ENCODE assay signal across 1 cellular context in the genomic region with DNA sequence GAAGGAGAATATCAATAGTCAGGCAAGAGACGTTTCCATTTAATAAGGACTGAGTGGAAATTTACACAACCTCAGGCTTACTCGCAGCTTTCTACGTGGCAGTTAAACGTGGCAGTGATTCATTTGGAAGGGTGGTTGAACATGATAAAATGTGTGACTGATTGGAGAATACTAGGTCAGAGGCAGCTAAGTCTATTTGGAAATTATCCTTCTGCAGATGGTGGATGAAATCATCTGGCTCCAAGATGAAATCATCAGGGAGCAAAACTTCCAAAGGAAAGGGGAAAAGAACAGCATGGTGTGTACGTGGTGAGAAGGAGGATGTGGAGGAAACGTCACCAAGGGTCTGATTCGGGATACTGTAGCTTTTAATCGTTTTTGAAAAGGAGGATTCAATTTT.
TF ChIP-seq lines count a peak whose summit lies in the region.

No MANE protein-coding gene starts in this region.

TF ChIP-seq in SK-N-SH treated with all-trans-retinoic acid at 6 μM for 48 hours, 23 proteins besides CTCF, POLR2A, EP300 and RAD21 (continued from another document):
- TF ChIP-seq, protein P1, sequence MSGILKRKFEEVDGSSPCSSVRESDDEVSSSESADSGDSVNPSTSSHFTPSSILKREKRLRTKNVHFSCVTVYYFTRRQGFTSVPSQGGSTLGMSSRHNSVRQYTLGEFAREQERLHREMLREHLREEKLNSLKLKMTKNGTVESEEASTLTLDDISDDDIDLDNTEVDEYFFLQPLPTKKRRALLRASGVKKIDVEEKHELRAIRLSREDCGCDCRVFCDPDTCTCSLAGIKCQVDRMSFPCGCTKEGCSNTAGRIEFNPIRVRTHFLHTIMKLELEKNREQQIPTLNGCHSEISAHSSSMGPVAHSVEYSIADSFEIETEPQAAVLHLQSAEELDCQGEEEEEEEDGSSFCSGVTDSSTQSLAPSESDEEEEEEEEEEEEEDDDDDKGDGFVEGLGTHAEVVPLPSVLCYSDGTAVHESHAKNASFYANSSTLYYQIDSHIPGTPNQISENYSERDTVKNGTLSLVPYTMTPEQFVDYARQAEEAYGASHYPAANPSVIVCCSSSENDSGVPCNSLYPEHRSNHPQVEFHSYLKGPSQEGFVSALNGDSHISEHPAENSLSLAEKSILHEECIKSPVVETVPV (CRISPR knock-in tag; IDR thresholded peaks at IDR 0.05) = no peak
- TF ChIP-seq, protein P2, sequence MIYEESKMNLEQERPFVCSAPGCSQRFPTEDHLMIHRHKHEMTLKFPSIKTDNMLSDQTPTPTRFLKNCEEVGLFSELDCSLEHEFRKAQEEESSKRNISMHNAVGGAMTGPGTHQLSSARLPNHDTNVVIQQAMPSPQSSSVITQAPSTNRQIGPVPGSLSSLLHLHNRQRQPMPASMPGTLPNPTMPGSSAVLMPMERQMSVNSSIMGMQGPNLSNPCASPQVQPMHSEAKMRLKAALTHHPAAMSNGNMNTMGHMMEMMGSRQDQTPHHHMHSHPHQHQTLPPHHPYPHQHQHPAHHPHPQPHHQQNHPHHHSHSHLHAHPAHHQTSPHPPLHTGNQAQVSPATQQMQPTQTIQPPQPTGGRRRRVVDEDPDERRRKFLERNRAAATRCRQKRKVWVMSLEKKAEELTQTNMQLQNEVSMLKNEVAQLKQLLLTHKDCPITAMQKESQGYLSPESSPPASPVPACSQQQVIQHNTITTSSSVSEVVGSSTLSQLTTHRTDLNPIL (CRISPR knock-in tag; IDR thresholded peaks at IDR 0.05; ENCODE audit: low read depth) = no peak
- no peak for TF ChIP-seq SNAI2 (CRISPR knock-in tag; IDR thresholded peaks at IDR 0.05)
